ENCODE assay signal across 8 cellular contexts in the genomic region with DNA sequence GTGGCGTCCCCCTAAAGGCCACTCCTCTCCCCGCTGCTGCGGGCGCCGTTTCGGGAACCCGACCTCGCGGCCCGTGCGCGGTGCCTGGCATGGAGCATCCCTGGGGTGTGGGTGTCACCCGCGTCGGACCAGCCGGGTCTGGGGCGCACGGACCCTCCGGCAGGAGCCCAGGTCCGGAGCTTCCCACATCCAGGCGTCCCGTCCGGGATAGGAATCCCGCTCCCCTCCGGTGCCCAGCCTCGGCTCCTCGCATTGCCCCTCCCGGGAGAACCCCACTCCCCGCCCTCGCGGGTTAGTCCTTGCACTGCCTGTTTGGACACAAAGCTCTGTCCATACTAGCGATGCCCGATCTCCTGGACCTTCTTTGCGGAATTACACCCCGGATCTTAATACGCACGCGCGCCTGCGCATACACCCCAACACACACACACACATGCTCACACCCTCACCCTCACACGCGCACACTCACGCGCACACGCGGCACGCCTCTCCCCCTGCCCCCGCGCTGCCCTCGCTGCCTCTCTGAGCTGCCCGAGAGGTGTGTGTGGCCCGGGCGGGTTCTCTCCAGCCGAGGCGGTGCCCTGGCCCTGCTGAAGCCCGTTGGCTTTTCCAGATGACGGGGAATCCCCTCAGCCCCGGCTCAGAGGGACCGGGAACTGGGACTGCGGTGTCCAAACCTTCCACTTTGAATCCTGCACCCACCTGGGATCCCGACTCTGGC. TPM values are rescaled to one million over a fixed set of nuclear protein-coding genes. Genes with fewer than 3 reads are reported as not detected.
DNase-seq lines count a peak whose midpoint lies in the region; ATAC-seq and TF ChIP-seq lines count a peak whose summit lies in the region.

No MANE protein-coding gene starts in this region.

- peak overlapping the region; percentile 100 for H3K4me2 ChIP-seq in BLaER1

- intact Hi-C loops in uterus (cut with DNase I; ENCODE audit: low total_unique reads) = no loop called here

- H3K27ac Mint-ChIP-seq in activated naive CD8-positive, alpha-beta T cell = peak overlapping the region; percentile 84

- no peaks in the 10 kb centered on the region for H3K9me3 ChIP-seq in BLaER1
- H3K9me3 ChIP-seq in SJCRH30 (replicated peaks) = no peaks in the 10 kb centered on the region
- H3K9me3 ChIP-seq in uterus = no peaks in the 10 kb centered on the region

- no peaks in the 10 kb centered on the region for H3K9me3 Mint-ChIP-seq in activated naive CD8-positive, alpha-beta T cell (ENCODE audit: low read depth)

- TF ChIP-seq CTCF in uterus (IDR thresholded peaks at IDR 0.05) = peak in 1 of 4 experiments; percentile 4

- H3K4me1 ChIP-seq in BLaER1 (no peaks in the 10 kb centered on the region), SJCRH30 (peaks cover 6% of the 10 kb centered on the region), uterus (peaks cover 0 to 8% of the 10 kb centered on the region in 2 donors)

- H3K4me1 Mint-ChIP-seq in activated naive CD8-positive, alpha-beta T cell (ENCODE audit: low read depth) = peaks cover 9% of the 10 kb centered on the region

- H4K20me1 ChIP-seq in BLaER1 = peaks cover 23% of the 10 kb centered on the region

- H3K36me3 ChIP-seq in BLaER1 = no peaks in the 10 kb centered on the region
- H3K36me3 ChIP-seq in SJCRH30 = 0 out of 2 replicates have a peak, but pooled peaks cover under 1% of the 10 kb centered on the region
- no peaks in the 10 kb centered on the region for H3K36me3 ChIP-seq in uterus

- ATAC-seq in GM19328 (IDR thresholded peaks at IDR 0.05; ENCODE audit: unreplicated experiment) = peak; percentile 23
- ATAC-seq in HG03442 (IDR thresholded peaks at IDR 0.05; ENCODE audit: unreplicated experiment) = peak; percentile 16

- H3K27me3 Mint-ChIP-seq in activated naive CD8-positive, alpha-beta T cell = no peaks in the 10 kb centered on the region

- H3K4me3 ChIP-seq in BLaER1 (peak overlapping the region; percentile 95), SJCRH30 (peak overlapping the region; percentile 88), uterus (peak overlapping the region; percentile 85 to 97)

- TF ChIP-seq POLR2A in uterus (IDR thresholded peaks at IDR 0.05) = no peak

- peak overlapping the region; percentile 35; the same call in 1 of the 2 replicates for H3K27ac ChIP-seq in BLaER1
- peak overlapping the region; percentile 7; the same call in 1 of the 2 replicates for H3K27ac ChIP-seq in SJCRH30
- peak overlapping the region; percentile 92 to 95 for H3K27ac ChIP-seq in uterus

- peak overlapping the region; percentile 88 for H3K4me3 Mint-ChIP-seq in activated naive CD8-positive, alpha-beta T cell

- H3K27me3 ChIP-seq in BLaER1 (peaks cover 33% of the 10 kb centered on the region), SJCRH30 (no peaks in the 10 kb centered on the region), uterus (no peaks in the 10 kb centered on the region)

- DNase-seq in SJCRH30 (peak; percentile 74 to 76), glomerular visceral epithelial cell (ENCODE audit: extremely low spot score) (peak; percentile 61), occipital lobe (lab: John Stamatoyannopoulos, UW) (peak; percentile 74), uterus (peak; percentile 56 to 58)

- peaks cover 2% of the 10 kb centered on the region for H3K36me3 Mint-ChIP-seq in activated naive CD8-positive, alpha-beta T cell

- peak overlapping the region; percentile 77 for H3K9ac ChIP-seq in BLaER1

RNA-seq across cellular contexts. Expression of gene MTURN, which starts 0.9 kb away (rescaled TPM):
- total RNA-seq in SJCRH30 (2014; rRNA removed; shearing (Covaris generic)) = 26.9 and 27.6 TPM in 2 replicates
- total RNA-seq in occipital lobe (388 TPM), uterus (10 to 100 TPM; 45.1 to 75.9 (median 53.1) TPM)

Comparison
In these comparisons a context has a peak if more than half of its experiments do, and no peak if none do; other contexts are left out.
1. Peak in every context shown above with its lines: DNase-seq, ATAC-seq, H3K4me3 ChIP-seq and H3K27ac ChIP-seq.
2. H3K27ac ChIP-seq: peak in every context shown above with its lines; median percentile 94 in uterus; 35 in BLaER1; 7 in SJCRH30.